In the genomic region with DNA sequence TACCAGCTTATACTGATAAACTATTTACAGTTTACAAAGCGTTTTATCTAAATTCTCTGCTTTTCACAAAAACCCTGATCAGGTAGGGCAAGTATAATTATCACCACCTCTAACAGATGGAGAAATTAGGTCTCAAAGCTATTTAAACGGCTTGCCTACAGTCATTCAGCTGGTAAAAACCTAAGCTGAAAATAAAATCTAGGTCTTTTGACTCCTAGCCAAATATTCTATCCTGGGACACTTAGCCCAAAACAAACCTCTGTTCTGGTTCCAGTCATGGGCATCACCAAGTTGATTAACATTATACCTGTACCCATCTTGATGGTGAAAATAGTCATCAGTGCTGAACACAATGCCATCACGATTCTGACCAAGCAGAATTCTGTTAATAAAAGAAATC, we compare ENCODE assay signal across 18 cellular contexts. TPM values are rescaled to one million over a fixed set of nuclear protein-coding genes. Genes with fewer than 3 reads are reported as not detected.
DNase-seq lines count a peak whose midpoint lies in the region; ATAC-seq, FAIRE-seq and TF ChIP-seq lines count a peak whose summit lies in the region.
"Had no signal": no experiment of that assay in that cellular context is flagged by ENCODE, and none has a peak within 500 bp of the region (broad histone marks: within the 10 kb centered on the region; RNA-seq: fewer than 3 reads in every experiment).

No MANE protein-coding gene starts in this region.

- H3F3A ChIP-seq in GM23338 (replicated peaks; ENCODE audit: low read depth) = no peaks in the 10 kb centered on the region

- no peak for DNase-seq in activated naive CD4-positive, alpha-beta T cell (lab: John Stamatoyannopoulos, UW)
- DNase-seq in GM23338 (ENCODE audit: low spot score) (no peak), cerebellum (ENCODE audit: low spot score) (peak; percentile 14), GM19239 (ENCODE audit: insufficient read length, low spot score) (no peak)
- DNase-seq in activated T-cell treated with anti-CD3 and anti-CD28 coated beads, Interleukin-2, amount 50 U/mL, for 48 hours = no peak
- DNase-seq: BE2C; CD8-positive, alpha-beta T cell; COR-L47; DMS53; GOT3; H9 had no signal

- H3K4me3 ChIP-seq in GM23338 = no peak overlapping the region
- H3K4me3 ChIP-seq: A549 had no signal

- no peak overlapping the region for H2AFZ ChIP-seq in GM23338

- H3K36me3 ChIP-seq in GM23338 (ENCODE audit: insufficient read depth) = no peaks in the 10 kb centered on the region

- H3K4me3 Mint-ChIP-seq in activated naive CD4-positive, alpha-beta T cell treated with anti-CD3 and anti-CD28 coated beads, Interleukin-2, amount 50 U/mL, for 24 hours = peak overlapping the region; percentile 11
- no peak overlapping the region for H3K4me3 Mint-ChIP-seq in GM23338
- H3K4me3 Mint-ChIP-seq: CD8-positive, alpha-beta T cell; H9 had no signal

- no peak for TF ChIP-seq CTCF in GM23338 (conservative IDR thresholded peaks at IDR 0.05; ENCODE audit: low read depth in 2 of 2)

- H3K79me2 ChIP-seq in GM23338 (replicated peaks; ENCODE audit: insufficient read depth) = peaks cover 77% of the 10 kb centered on the region

- no peak for FAIRE-seq in GM19239 (lab: Jason Lieb, UNC)
- FAIRE-seq: A549, D721Med, HepG2, HTR-8/SVneo had no signal

- no peak overlapping the region for H3K4me2 ChIP-seq in GM23338
- H3K4me2 ChIP-seq: A549 had no signal

- no peaks in the 10 kb centered on the region for H3K27me3 ChIP-seq in GM23338 (ENCODE audit: insufficient read depth)
- H3K27me3 ChIP-seq: BE2C had no signal

- H4K20me1 ChIP-seq in GM23338 (replicated peaks; ENCODE audit: insufficient read depth) = peaks cover 23% of the 10 kb centered on the region

- H3K4me1 Mint-ChIP-seq in activated naive CD4-positive, alpha-beta T cell treated with anti-CD3 and anti-CD28 coated beads, Interleukin-2, amount 50 U/mL, for 24 hours = peaks cover 78% of the 10 kb centered on the region
- peaks cover 8% of the 10 kb centered on the region; the same call in 2 of the 3 replicates for H3K4me1 Mint-ChIP-seq in GM23338

- H3K4me1 ChIP-seq in GM23338 (ENCODE audit: insufficient read depth) = peaks cover 10% of the 10 kb centered on the region; the same call in 1 of the 2 replicates
- H3K4me1 ChIP-seq: A549 had no signal

- no peaks in the 10 kb centered on the region for H3K27me3 Mint-ChIP-seq in activated naive CD4-positive, alpha-beta T cell treated with anti-CD3 and anti-CD28 coated beads, Interleukin-2, amount 50 U/mL, for 24 hours
- H3K27me3 Mint-ChIP-seq in GM23338 (ENCODE audit: insufficient read depth, low read depth, poor library complexity) = peaks cover 2% of the 10 kb centered on the region

- H3K36me3 Mint-ChIP-seq in activated naive CD4-positive, alpha-beta T cell treated with anti-CD3 and anti-CD28 coated beads, Interleukin-2, amount 50 U/mL, for 24 hours = peaks cover 17% of the 10 kb centered on the region
- H3K36me3 Mint-ChIP-seq in GM23338 (ENCODE audit: low read depth) = peaks cover 19% of the 10 kb centered on the region; the same call in 2 of the 3 replicates

- ATAC-seq in GM23338 (no peak), HG02981 (IDR thresholded peaks at IDR 0.05; ENCODE audit: unreplicated experiment) (no peak)
- ATAC-seq: A549; CD8-positive, alpha-beta T cell; HepG2 had no signal

- H3K27ac ChIP-seq in GM23338 (ENCODE audit: low read depth) = peak overlapping the region; percentile 50; the same call in 1 of the 2 replicates
- H3K27ac ChIP-seq: A549, C4-2B had no signal

- no peaks in the 10 kb centered on the region for H3K9me2 ChIP-seq in GM23338 (ENCODE audit: insufficient read depth)

- no peaks in the 10 kb centered on the region for H3K9me3 Mint-ChIP-seq in activated naive CD4-positive, alpha-beta T cell treated with anti-CD3 and anti-CD28 coated beads, Interleukin-2, amount 50 U/mL, for 24 hours
- H3K9me3 Mint-ChIP-seq in GM23338 = no peaks in the 10 kb centered on the region
- H3K9me3 Mint-ChIP-seq: CD8-positive, alpha-beta T cell; H9 had no signal

- peak overlapping the region; percentile 35 for H3K27ac Mint-ChIP-seq in activated naive CD4-positive, alpha-beta T cell treated with anti-CD3 and anti-CD28 coated beads, Interleukin-2, amount 50 U/mL, for 24 hours
- H3K27ac Mint-ChIP-seq in GM23338 = no peak overlapping the region
- H3K27ac Mint-ChIP-seq: CD8-positive, alpha-beta T cell; H9 had no signal

TF ChIP-seq in GM23338, 12 proteins besides CTCF, POLR2A, EP300 and RAD21 (continues in another document):
- TF ChIP-seq CREB1 (CRISPR knock-in tag; IDR thresholded peaks at IDR 0.05; ENCODE audit: low read depth) (no peak), NANOG (IDR thresholded peaks at IDR 0.05; ENCODE audit: borderline replicate concordance) (no peak), REST (IDR thresholded peaks at IDR 0.05; ENCODE audit: unreplicated experiment) (no peak), ETS1 (IDR thresholded peaks at IDR 0.05) (no peak), ZNF114 (CRISPR knock-in tag; IDR thresholded peaks at IDR 0.05) (no peak), POLR2AphosphoS5 (IDR thresholded peaks at IDR 0.05; ENCODE audit: low read depth) (no peak), EZH2 (IDR thresholded peaks at IDR 0.05; ENCODE audit: low read depth, unreplicated experiment) (no peak), EZH2phosphoT487 (IDR thresholded peaks at IDR 0.05; ENCODE audit: unreplicated experiment) (no peak), ZNF331 (CRISPR knock-in tag; IDR thresholded peaks at IDR 0.05; ENCODE audit: low read depth) (no peak)

RNA-seq across cellular contexts. Expression of gene N4BP2L2, which starts 11.4 kb away (rescaled TPM):
- total RNA-seq in GM23338 (2014; rRNA removed; shearing (Covaris generic)) = 63.1 and 82.5 TPM in 2 replicates
- 149 and 160 TPM in 2 replicates for polyA plus RNA-seq in GM23338 (2016; fragmentation: Nextera tagmentation; extraction: Ambion mirVana)
- total RNA-seq in cerebellum = 172 TPM

RNA-seq across cellular contexts. Expression of gene PDS5B, which starts 59.1 kb away (rescaled TPM):
- 43.9 and 44.2 TPM in 2 replicates for total RNA-seq in GM23338 (2014; rRNA removed; shearing (Covaris generic))
- polyA plus RNA-seq in GM23338 (2016; fragmentation: Nextera tagmentation; extraction: Ambion mirVana) = 35.8 and 46.5 TPM in 2 replicates
- total RNA-seq in cerebellum = 125 TPM
